1 cellular context compared by ENCODE assay signal in the genomic region with DNA sequence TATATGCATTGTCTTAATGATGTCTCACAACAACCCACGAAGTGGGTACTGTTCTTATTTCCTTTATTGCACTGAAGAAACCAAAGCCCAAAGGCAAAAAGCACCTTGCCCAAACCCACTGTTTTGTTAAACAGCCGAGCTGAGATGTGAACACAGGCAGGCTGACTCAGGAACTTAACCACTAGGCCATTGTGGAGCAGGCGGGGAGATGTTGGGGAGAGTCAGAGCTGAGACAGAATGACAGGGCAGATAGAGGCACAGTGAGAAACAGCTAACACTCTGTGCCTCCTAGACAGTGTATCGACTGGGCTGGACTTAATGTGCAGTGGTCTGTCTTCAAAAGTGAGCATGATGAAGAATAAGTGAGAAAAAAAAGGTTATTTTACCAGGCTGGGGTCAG.
TF ChIP-seq lines count a peak whose summit lies in the region.

No MANE protein-coding gene starts in this region.

TF ChIP-seq in K562, 482 proteins besides CTCF, POLR2A, EP300 and RAD21 (continued from another document):
- TF ChIP-seq, protein P1, sequence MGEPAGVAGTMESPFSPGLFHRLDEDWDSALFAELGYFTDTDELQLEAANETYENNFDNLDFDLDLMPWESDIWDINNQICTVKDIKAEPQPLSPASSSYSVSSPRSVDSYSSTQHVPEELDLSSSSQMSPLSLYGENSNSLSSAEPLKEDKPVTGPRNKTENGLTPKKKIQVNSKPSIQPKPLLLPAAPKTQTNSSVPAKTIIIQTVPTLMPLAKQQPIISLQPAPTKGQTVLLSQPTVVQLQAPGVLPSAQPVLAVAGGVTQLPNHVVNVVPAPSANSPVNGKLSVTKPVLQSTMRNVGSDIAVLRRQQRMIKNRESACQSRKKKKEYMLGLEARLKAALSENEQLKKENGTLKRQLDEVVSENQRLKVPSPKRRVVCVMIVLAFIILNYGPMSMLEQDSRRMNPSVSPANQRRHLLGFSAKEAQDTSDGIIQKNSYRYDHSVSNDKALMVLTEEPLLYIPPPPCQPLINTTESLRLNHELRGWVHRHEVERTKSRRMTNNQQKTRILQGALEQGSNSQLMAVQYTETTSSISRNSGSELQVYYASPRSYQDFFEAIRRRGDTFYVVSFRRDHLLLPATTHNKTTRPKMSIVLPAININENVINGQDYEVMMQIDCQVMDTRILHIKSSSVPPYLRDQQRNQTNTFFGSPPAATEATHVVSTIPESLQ (CRISPR knock-in tag; IDR thresholded peaks at IDR 0.05): no peak
- TF ChIP-seq XRCC4 (IDR thresholded peaks at IDR 0.05; ENCODE audit: extremely low read depth, insufficient read depth, insufficient read length) (no peak), MBD2 (IDR thresholded peaks at IDR 0.05; ENCODE audit: borderline replicate concordance, low read depth) (no peak), ZNF408 (CRISPR knock-in tag; IDR thresholded peaks at IDR 0.05; ENCODE audit: low read depth) (no peak), DPF2 (IDR thresholded peaks at IDR 0.05) (no peak), TCFL5 (CRISPR knock-in tag; conservative IDR thresholded peaks at IDR 0.05) (no peak), PBX2 (CRISPR knock-in tag; IDR thresholded peaks at IDR 0.05; ENCODE audit: low read depth) (no peak), PBX2 (tag; conservative IDR thresholded peaks at IDR 0.05; ENCODE audit: low read depth) (no peak), ZNF780A (CRISPR knock-in tag; IDR thresholded peaks at IDR 0.05) (no peak), ETS2 (tag; IDR thresholded peaks at IDR 0.05; ENCODE audit: borderline replicate concordance, poor library complexity, severe bottlenecking) (no peak), HLTF (IDR thresholded peaks at IDR 0.05) (no peak), CREB5 (CRISPR knock-in tag; IDR thresholded peaks at IDR 0.05) (no peak), POLR2H (tag; IDR thresholded peaks at IDR 0.05; ENCODE audit: low read depth) (no peak), SMARCE1 (IDR thresholded peaks at IDR 0.05) (no peak), SMAD2 (IDR thresholded peaks at IDR 0.05; ENCODE audit: low read depth, low read length) (no peak)
- TF ChIP-seq, protein P2, sequence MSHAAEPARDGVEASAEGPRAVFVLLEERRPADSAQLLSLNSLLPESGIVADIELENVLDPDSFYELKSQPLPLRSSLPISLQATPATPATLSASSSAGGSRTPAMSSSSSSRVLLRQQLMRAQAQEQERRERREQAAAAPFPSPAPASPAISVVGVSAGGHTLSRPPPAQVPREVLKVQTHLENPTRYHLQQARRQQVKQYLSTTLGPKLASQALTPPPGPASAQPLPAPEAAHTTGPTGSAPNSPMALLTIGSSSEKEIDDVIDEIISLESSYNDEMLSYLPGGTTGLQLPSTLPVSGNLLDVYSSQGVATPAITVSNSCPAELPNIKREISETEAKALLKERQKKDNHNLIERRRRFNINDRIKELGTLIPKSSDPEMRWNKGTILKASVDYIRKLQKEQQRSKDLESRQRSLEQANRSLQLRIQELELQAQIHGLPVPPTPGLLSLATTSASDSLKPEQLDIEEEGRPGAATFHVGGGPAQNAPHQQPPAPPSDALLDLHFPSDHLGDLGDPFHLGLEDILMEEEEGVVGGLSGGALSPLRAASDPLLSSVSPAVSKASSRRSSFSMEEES (CRISPR knock-in tag; IDR thresholded peaks at IDR 0.05): no peak
- TF ChIP-seq, protein P3, sequence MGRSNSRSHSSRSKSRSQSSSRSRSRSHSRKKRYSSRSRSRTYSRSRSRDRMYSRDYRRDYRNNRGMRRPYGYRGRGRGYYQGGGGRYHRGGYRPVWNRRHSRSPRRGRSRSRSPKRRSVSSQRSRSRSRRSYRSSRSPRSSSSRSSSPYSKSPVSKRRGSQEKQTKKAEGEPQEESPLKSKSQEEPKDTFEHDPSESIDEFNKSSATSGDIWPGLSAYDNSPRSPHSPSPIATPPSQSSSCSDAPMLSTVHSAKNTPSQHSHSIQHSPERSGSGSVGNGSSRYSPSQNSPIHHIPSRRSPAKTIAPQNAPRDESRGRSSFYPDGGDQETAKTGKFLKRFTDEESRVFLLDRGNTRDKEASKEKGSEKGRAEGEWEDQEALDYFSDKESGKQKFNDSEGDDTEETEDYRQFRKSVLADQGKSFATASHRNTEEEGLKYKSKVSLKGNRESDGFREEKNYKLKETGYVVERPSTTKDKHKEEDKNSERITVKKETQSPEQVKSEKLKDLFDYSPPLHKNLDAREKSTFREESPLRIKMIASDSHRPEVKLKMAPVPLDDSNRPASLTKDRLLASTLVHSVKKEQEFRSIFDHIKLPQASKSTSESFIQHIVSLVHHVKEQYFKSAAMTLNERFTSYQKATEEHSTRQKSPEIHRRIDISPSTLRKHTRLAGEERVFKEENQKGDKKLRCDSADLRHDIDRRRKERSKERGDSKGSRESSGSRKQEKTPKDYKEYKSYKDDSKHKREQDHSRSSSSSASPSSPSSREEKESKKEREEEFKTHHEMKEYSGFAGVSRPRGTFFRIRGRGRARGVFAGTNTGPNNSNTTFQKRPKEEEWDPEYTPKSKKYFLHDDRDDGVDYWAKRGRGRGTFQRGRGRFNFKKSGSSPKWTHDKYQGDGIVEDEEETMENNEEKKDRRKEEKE (IDR thresholded peaks at IDR 0.05; ENCODE audit: borderline replicate concordance in 1 of 2, control insufficient read depth in 1 of 2, low read depth in 2 of 2, low read length in 1 of 2): no peak
- TF ChIP-seq, protein P4, sequence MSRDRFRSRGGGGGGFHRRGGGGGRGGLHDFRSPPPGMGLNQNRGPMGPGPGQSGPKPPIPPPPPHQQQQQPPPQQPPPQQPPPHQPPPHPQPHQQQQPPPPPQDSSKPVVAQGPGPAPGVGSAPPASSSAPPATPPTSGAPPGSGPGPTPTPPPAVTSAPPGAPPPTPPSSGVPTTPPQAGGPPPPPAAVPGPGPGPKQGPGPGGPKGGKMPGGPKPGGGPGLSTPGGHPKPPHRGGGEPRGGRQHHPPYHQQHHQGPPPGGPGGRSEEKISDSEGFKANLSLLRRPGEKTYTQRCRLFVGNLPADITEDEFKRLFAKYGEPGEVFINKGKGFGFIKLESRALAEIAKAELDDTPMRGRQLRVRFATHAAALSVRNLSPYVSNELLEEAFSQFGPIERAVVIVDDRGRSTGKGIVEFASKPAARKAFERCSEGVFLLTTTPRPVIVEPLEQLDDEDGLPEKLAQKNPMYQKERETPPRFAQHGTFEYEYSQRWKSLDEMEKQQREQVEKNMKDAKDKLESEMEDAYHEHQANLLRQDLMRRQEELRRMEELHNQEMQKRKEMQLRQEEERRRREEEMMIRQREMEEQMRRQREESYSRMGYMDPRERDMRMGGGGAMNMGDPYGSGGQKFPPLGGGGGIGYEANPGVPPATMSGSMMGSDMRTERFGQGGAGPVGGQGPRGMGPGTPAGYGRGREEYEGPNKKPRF (IDR thresholded peaks at IDR 0.05; ENCODE audit: low read depth, low read length): no peak
- TF ChIP-seq, protein P5, sequence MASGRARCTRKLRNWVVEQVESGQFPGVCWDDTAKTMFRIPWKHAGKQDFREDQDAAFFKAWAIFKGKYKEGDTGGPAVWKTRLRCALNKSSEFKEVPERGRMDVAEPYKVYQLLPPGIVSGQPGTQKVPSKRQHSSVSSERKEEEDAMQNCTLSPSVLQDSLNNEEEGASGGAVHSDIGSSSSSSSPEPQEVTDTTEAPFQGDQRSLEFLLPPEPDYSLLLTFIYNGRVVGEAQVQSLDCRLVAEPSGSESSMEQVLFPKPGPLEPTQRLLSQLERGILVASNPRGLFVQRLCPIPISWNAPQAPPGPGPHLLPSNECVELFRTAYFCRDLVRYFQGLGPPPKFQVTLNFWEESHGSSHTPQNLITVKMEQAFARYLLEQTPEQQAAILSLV (tag; IDR thresholded peaks at IDR 0.05): no peak
- TF ChIP-seq, protein P6, sequence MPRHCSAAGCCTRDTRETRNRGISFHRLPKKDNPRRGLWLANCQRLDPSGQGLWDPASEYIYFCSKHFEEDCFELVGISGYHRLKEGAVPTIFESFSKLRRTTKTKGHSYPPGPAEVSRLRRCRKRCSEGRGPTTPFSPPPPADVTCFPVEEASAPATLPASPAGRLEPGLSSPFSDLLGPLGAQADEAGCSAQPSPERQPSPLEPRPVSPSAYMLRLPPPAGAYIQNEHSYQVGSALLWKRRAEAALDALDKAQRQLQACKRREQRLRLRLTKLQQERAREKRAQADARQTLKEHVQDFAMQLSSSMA (CRISPR knock-in tag; IDR thresholded peaks at IDR 0.05): no peak
